In genomic region chr2:162821718-162822117, GRCh38 we compare ENCODE assay signal across 28 cellular contexts. TPM values are rescaled to one million over a fixed set of nuclear protein-coding genes. Genes with fewer than 3 reads are reported as not detected.
"Had no signal": no experiment of that assay in that cellular context is flagged by ENCODE, and none has a peak within 500 bp of the region (broad histone marks: within the 10 kb centered on the region; RNA-seq: fewer than 3 reads in every experiment).

No MANE protein-coding gene starts in this region.

- H3K27ac Mint-ChIP-seq: activated B cell treated with CpG ODN at 0.5 μM for 24 hours; activated CD4-positive, alpha-beta T cell treated with anti-CD3 and anti-CD28 coated beads, Interleukin-2, amount 10 ng/mL, durations not matched to agents 24 days and 14 days; activated CD8-positive, alpha-beta memory T cell treated with anti-CD3 and anti-CD28 coated beads, Interleukin-2, amount 10 ng/mL, durations not matched to agents 7 days and 5 days; activated naive CD4-positive, alpha-beta T cell treated with anti-CD3 and anti-CD28 coated beads, Interleukin-2, amount 50 U/mL, for 72 hours; activated T-cell treated with anti-CD3 and anti-CD28 coated beads, Interleukin-2, amount 50 U/mL, for 24 hours; activated T-helper 1 cell treated with anti-CD3 and anti-CD28 coated beads, Interleukin-12 subunit alpha, Interleukin-12 subunit beta, Interleukin-2, Interleukin-4 antibody, amounts not matched to agents 30 ng/mL and 10 ng/mL and 1 ng/mL, durations not matched to agents 14 hours and 24 hours and 36 hours; T-helper 17 cell had no signal

- H3K36me3 Mint-ChIP-seq: activated CD8-positive, alpha-beta memory T cell treated with anti-CD3 and anti-CD28 coated beads, Interleukin-2, amount 10 ng/mL, durations not matched to agents 7 days and 5 days; activated naive CD4-positive, alpha-beta T cell treated with anti-CD3 and anti-CD28 coated beads, Interleukin-2, amount 50 U/mL, for 72 hours had no signal

- DNase-seq: activated B cell treated with CpG ODN at 0.5 μM for 24 hours; activated CD4-positive, alpha-beta T cell treated with anti-CD3 and anti-CD28 coated beads for 1 hour; activated CD4-positive, alpha-beta T cell treated with anti-CD3 and anti-CD28 coated beads, Interleukin-2, amount 10 ng/mL, durations not matched to agents 24 days and 14 days; activated CD4-positive, alpha-beta T cell treated with anti-CD3 and anti-CD28 coated beads, Interleukin-2, amount 50 U/mL, for 48 hours; activated CD8-positive, alpha-beta memory T cell treated with anti-CD3 and anti-CD28 coated beads, Interleukin-2, amount 10 ng/mL, durations not matched to agents 7 days and 5 days; activated effector memory CD4-positive, alpha-beta T cell treated with Interleukin-2 at 50 U/mL for 16 hours; activated naive CD4-positive, alpha-beta T cell; activated T-cell treated with anti-CD3 and anti-CD28 coated beads, Interleukin-2, amount 50 U/mL, for 24 hours; amygdala; caudate nucleus; NCI-H1105 treated with DMSO at 0.1 percent for 48 hours; NCI-H1436 treated with DMSO at 0.1 percent for 48 hours; NCI-H1930; NCI-H2107; NCI-H2171 treated with DMSO at 0.1 percent for 48 hours; NCI-H526; NCI-H82; NK-92 treated with Interleukin-12 subunit alpha and Interleukin-12 subunit beta, amount 100 ng/mL, for 24 hours; SHP77 treated with DMSO at 0.1 percent for 48 hours; T-helper 17 cell; T-helper 9 cell had no signal

- H3K4me3 ChIP-seq: coronary artery had no signal

- FAIRE-seq: RCC 7860 had no signal

- H3K27ac ChIP-seq: coronary artery, KMS-11 had no signal

- H3K27me3 Mint-ChIP-seq: activated B cell treated with CpG ODN at 0.5 μM for 24 hours; activated CD4-positive, alpha-beta T cell treated with anti-CD3 and anti-CD28 coated beads, Interleukin-2, amount 10 ng/mL, durations not matched to agents 24 days and 14 days; activated CD8-positive, alpha-beta memory T cell treated with anti-CD3 and anti-CD28 coated beads, Interleukin-2, amount 10 ng/mL, durations not matched to agents 7 days and 5 days; activated T-cell treated with anti-CD3 and anti-CD28 coated beads, Interleukin-2, amount 50 U/mL, for 24 hours; T-helper 17 cell had no signal

- H3K9ac ChIP-seq: KMS-11 had no signal

- H3K4me3 Mint-ChIP-seq: activated B cell treated with CpG ODN at 0.5 μM for 24 hours; activated CD4-positive, alpha-beta T cell treated with anti-CD3 and anti-CD28 coated beads, Interleukin-2, amount 10 ng/mL, durations not matched to agents 24 days and 14 days; activated CD8-positive, alpha-beta memory T cell treated with anti-CD3 and anti-CD28 coated beads, Interleukin-2, amount 10 ng/mL, durations not matched to agents 7 days and 5 days; activated T-cell treated with anti-CD3 and anti-CD28 coated beads, Interleukin-2, amount 50 U/mL, for 24 hours; activated T-helper 1 cell treated with anti-CD3 and anti-CD28 coated beads, Interleukin-12 subunit alpha, Interleukin-12 subunit beta, Interleukin-2, Interleukin-4 antibody, amounts not matched to agents 30 ng/mL and 10 ng/mL and 1 ng/mL, durations not matched to agents 14 hours and 24 hours and 36 hours; T-helper 17 cell had no signal

- H3K4me1 Mint-ChIP-seq: activated B cell treated with CpG ODN at 0.5 μM for 24 hours; activated CD4-positive, alpha-beta T cell treated with anti-CD3 and anti-CD28 coated beads, Interleukin-2, amount 10 ng/mL, durations not matched to agents 24 days and 14 days; activated CD8-positive, alpha-beta memory T cell treated with anti-CD3 and anti-CD28 coated beads, Interleukin-2, amount 10 ng/mL, durations not matched to agents 7 days and 5 days; T-helper 17 cell had no signal

- H3K4me2 ChIP-seq: KMS-11 had no signal

- H3K9me3 Mint-ChIP-seq: activated B cell treated with CpG ODN at 0.5 μM for 24 hours; activated CD4-positive, alpha-beta T cell treated with anti-CD3 and anti-CD28 coated beads, Interleukin-2, amount 10 ng/mL, durations not matched to agents 24 days and 14 days; activated T-cell treated with anti-CD3 and anti-CD28 coated beads, Interleukin-2, amount 50 U/mL, for 24 hours; activated T-helper 1 cell treated with anti-CD3 and anti-CD28 coated beads, Interleukin-12 subunit alpha, Interleukin-12 subunit beta, Interleukin-2, Interleukin-4 antibody, amounts not matched to agents 30 ng/mL and 10 ng/mL and 1 ng/mL, durations not matched to agents 14 hours and 24 hours and 36 hours had no signal

RNA-seq across cellular contexts. Expression of gene KCNH7, which starts 16.8 kb away (rescaled TPM):
- total RNA-seq: activated B cell treated with CpG ODN at 0.5 μM for 24 hours; activated CD4-positive, alpha-beta T cell treated with anti-CD3 and anti-CD28 coated beads, Interleukin-2, amount 10 ng/mL, durations not matched to agents 24 days and 14 days; activated CD8-positive, alpha-beta memory T cell treated with anti-CD3 and anti-CD28 coated beads, Interleukin-2, amount 10 ng/mL, durations not matched to agents 7 days and 5 days; activated naive CD4-positive, alpha-beta T cell treated with anti-CD3 and anti-CD28 coated beads, Interleukin-2, amount 50 U/mL, for 72 hours; activated T-helper 1 cell treated with anti-CD3 and anti-CD28 coated beads, Interleukin-12 subunit alpha, Interleukin-12 subunit beta, Interleukin-2, Interleukin-4 antibody, amounts not matched to agents 30 ng/mL and 10 ng/mL and 1 ng/mL, durations not matched to agents 14 hours and 24 hours and 36 hours; MCF 10A; NCI-H460; T-helper 17 cell had no signal
